ENCODE assay signal across 2 cellular contexts in genomic region chr6:67646550-67646949, GRCh38.
TF ChIP-seq lines count a peak whose summit lies in the region.

No MANE protein-coding gene starts in this region.

TF ChIP-seq in HepG2, 621 proteins besides CTCF, POLR2A, EP300 and RAD21:
- no peak for TF ChIP-seq ZBTB38 (CRISPR knock-in tag; IDR thresholded peaks at IDR 0.05)
- no peak for TF ChIP-seq NFIB (CRISPR knock-in tag; IDR thresholded peaks at IDR 0.05; ENCODE audit: borderline replicate concordance)
- peak; percentile 50 to 67; a peak in 3 of 4 replicates for TF ChIP-seq MAFK (conservative IDR thresholded peaks at IDR 0.05 in 1 of 2, IDR thresholded peaks at IDR 0.05 in 1 of 2; ENCODE audit: low read length in 2 of 2)
- TF ChIP-seq ZNF142 (CRISPR knock-in tag; IDR thresholded peaks at IDR 0.05), result no peak
- no peak for TF ChIP-seq ZBTB21 (CRISPR knock-in tag; IDR thresholded peaks at IDR 0.05)
- peak; percentile 52; the same call in 1 of the 2 replicates for TF ChIP-seq MAFF (IDR thresholded peaks at IDR 0.05; ENCODE audit: low read depth, low read length)
- no peak for TF ChIP-seq DPF2 (CRISPR knock-in tag; IDR thresholded peaks at IDR 0.05; ENCODE audit: borderline replicate concordance, low read depth)
- no peak for TF ChIP-seq ZNF205 (CRISPR knock-in tag; IDR thresholded peaks at IDR 0.05)
- no peak for TF ChIP-seq ZNF597 (CRISPR knock-in tag; IDR thresholded peaks at IDR 0.05)
- no peak for TF ChIP-seq TMF1 (CRISPR knock-in tag; IDR thresholded peaks at IDR 0.05; ENCODE audit: low read depth)
TF ChIP-seq in HepG2: peak in this region for 2.

TF ChIP-seq in IMR-90, 13 proteins besides CTCF, POLR2A, EP300 and RAD21:
- TF ChIP-seq MAZ (IDR thresholded peaks at IDR 0.05; ENCODE audit: borderline replicate concordance, low read depth, low read length) (no peak), MAFK (IDR thresholded peaks at IDR 0.05; ENCODE audit: low read depth, low read length) (0 out of 2 replicates have a peak, but pooled peaks have one; percentile 31), CEBPB (IDR thresholded peaks at IDR 0.05; ENCODE audit: low read depth, low read length) (no peak)
